In the genomic region with DNA sequence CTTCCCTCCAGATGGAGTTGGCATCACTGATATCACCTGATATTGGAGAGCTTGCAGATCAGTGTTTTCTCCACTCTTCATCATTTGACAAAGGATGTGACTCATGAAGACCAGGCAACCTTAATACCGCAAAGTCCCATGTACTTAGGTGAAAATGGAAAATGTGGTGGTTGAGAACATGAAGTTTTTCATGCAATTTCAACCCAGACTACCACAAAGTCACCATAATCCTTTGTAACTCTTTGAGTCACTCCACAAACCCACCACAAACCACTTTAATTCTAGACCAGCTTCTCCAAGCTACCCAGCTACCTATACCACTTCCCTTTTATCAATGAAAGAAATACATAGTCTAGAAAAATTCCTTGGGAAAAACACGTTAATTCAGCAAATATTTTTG, we compare ENCODE assay signal across 11 cellular contexts. TPM values are rescaled to one million over a fixed set of nuclear protein-coding genes. Genes with fewer than 3 reads are reported as not detected.
DNase-seq lines count a peak whose midpoint lies in the region; ATAC-seq lines count a peak whose summit lies in the region.
"Had no signal": no experiment of that assay in that cellular context is flagged by ENCODE, and none has a peak within 500 bp of the region (broad histone marks: within the 10 kb centered on the region; RNA-seq: fewer than 3 reads in every experiment).

No MANE protein-coding gene starts in this region.

- peaks cover 16 to 17% of the 10 kb centered on the region in 2 donors for H3K36me3 Mint-ChIP-seq in activated naive CD4-positive, alpha-beta T cell treated with anti-CD3 and anti-CD28 coated beads, Interleukin-2, amount 50 U/mL, for 72 hours
- peaks cover 4% of the 10 kb centered on the region for H3K36me3 Mint-ChIP-seq in activated naive CD8-positive, alpha-beta T cell treated with anti-CD3 and anti-CD28 coated beads, Interleukin-2, amount 50 U/mL, for 24 hours (ENCODE audit: low read depth)

- peak overlapping the region in 1 of 2 donors; percentile 71 for H3K27ac Mint-ChIP-seq in activated naive CD4-positive, alpha-beta T cell treated with anti-CD3 and anti-CD28 coated beads, Interleukin-2, amount 50 U/mL, for 72 hours
- peak overlapping the region; percentile 95 for H3K27ac Mint-ChIP-seq in activated naive CD8-positive, alpha-beta T cell treated with anti-CD3 and anti-CD28 coated beads, Interleukin-2, amount 50 U/mL, for 24 hours

- H3K4me1 Mint-ChIP-seq in activated naive CD8-positive, alpha-beta T cell treated with anti-CD3 and anti-CD28 coated beads, Interleukin-2, amount 50 U/mL, for 24 hours = peaks cover 15% of the 10 kb centered on the region

- H3K9me3 Mint-ChIP-seq in activated naive CD4-positive, alpha-beta T cell treated with anti-CD3 and anti-CD28 coated beads, Interleukin-2, amount 50 U/mL, for 72 hours = peaks cover 0 to 18% of the 10 kb centered on the region in 2 donors
- no peaks in the 10 kb centered on the region for H3K9me3 Mint-ChIP-seq in activated naive CD8-positive, alpha-beta T cell treated with anti-CD3 and anti-CD28 coated beads, Interleukin-2, amount 50 U/mL, for 24 hours

- peak; percentile 93 to 97 for ATAC-seq in activated naive CD4-positive, alpha-beta T cell treated with anti-CD3 and anti-CD28 coated beads, Interleukin-2, amount 50 U/mL, for 72 hours
- peak; percentile 86 for ATAC-seq in activated naive CD8-positive, alpha-beta T cell treated with anti-CD3 and anti-CD28 coated beads, Interleukin-2, amount 50 U/mL, for 24 hours
- peak; percentile 88 for ATAC-seq in stimulated activated naive CD8-positive, alpha-beta T cell treated with anti-CD3 and anti-CD28 coated beads, Interleukin-15, Interleukin-2, amounts not matched to agents 100 U/mL and 50 U/mL, for 24 hours
- ATAC-seq in HG03565 (IDR thresholded peaks at IDR 0.05; ENCODE audit: unreplicated experiment) (no peak), HG02588 (IDR thresholded peaks at IDR 0.05; ENCODE audit: unreplicated experiment) (no peak)

- peak in 1 of 2 donors; percentile 40 for DNase-seq in activated naive CD4-positive, alpha-beta T cell treated with anti-CD3 and anti-CD28 coated beads, Interleukin-2, amount 50 U/mL, for 72 hours (ENCODE audit: low spot score in 2 of 2)
- DNase-seq in activated naive CD4-positive, alpha-beta T cell (lab: John Stamatoyannopoulos, UW) = no peak
- DNase-seq in NOMO-1 treated with dmso at 0.1 percent for 144 hours (lab: John Stamatoyannopoulos, UW; ENCODE audit: unreplicated experiment) (peak; percentile 3), NCI-H1092 (lab: John Stamatoyannopoulos, UW) (no peak)
- DNase-seq in activated naive CD8-positive, alpha-beta T cell treated with anti-CD3 and anti-CD28 coated beads, Interleukin-2, amount 50 U/mL, for 24 hours = peak; percentile 12
- peak; percentile 10 for DNase-seq in stimulated activated naive CD8-positive, alpha-beta T cell treated with anti-CD3 and anti-CD28 coated beads, Interleukin-15, Interleukin-2, amounts not matched to agents 100 U/mL and 50 U/mL, for 24 hours
- DNase-seq: activated CD4-positive, CD25-positive, alpha-beta regulatory T cell treated with anti-CD3 and anti-CD28 coated beads, Interleukin-2, amount 50 U/mL, for 72 hours; NCI-H1092 treated with DMSO at 0.1 percent for 48 hours; thyroid gland had no signal

- H3K27me3 Mint-ChIP-seq in activated naive CD8-positive, alpha-beta T cell treated with anti-CD3 and anti-CD28 coated beads, Interleukin-2, amount 50 U/mL, for 24 hours = peaks cover 76% of the 10 kb centered on the region

- H3K4me3 Mint-ChIP-seq in activated naive CD8-positive, alpha-beta T cell treated with anti-CD3 and anti-CD28 coated beads, Interleukin-2, amount 50 U/mL, for 24 hours = peak overlapping the region; percentile 65

RNA-seq across cellular contexts. Expression of a gene that starts 7.1 kb away (rescaled TPM):
- not detected for total RNA-seq in activated naive CD4-positive, alpha-beta T cell treated with anti-CD3 and anti-CD28 coated beads, Interleukin-2, amount 50 U/mL, for 72 hours

RNA-seq across cellular contexts. Expression of a gene that starts 39.5 kb away (rescaled TPM):
- 1 to 10 TPM; 3.9 to 9.4 TPM for total RNA-seq in activated naive CD4-positive, alpha-beta T cell treated with anti-CD3 and anti-CD28 coated beads, Interleukin-2, amount 50 U/mL, for 72 hours

RNA-seq across cellular contexts. Expression of a gene that starts 39.9 kb away (rescaled TPM):
- total RNA-seq in activated naive CD4-positive, alpha-beta T cell treated with anti-CD3 and anti-CD28 coated beads, Interleukin-2, amount 50 U/mL, for 72 hours = 1 to 10 TPM; 7.7 to 10.0 TPM

Comparison
In these comparisons a context has a peak if more than half of its experiments do, and no peak if none do; other contexts are left out.
1. ATAC-seq: peak in activated naive CD4-positive, alpha-beta T cell treated with anti-CD3 and anti-CD28 coated beads, Interleukin-2, amount 50 U/mL, for 72 hours (2 of 2), activated naive CD8-positive, alpha-beta T cell treated with anti-CD3 and anti-CD28 coated beads, Interleukin-2, amount 50 U/mL, for 24 hours (single experiment) and stimulated activated naive CD8-positive, alpha-beta T cell treated with anti-CD3 and anti-CD28 coated beads, Interleukin-15, Interleukin-2, amounts not matched to agents 100 U/mL and 50 U/mL, for 24 hours (single experiment); none in HG03565 (single experiment) and HG02588 (single experiment).
2. DNase-seq: peak in NOMO-1 treated with dmso at 0.1 percent for 144 hours (single experiment), activated naive CD8-positive, alpha-beta T cell treated with anti-CD3 and anti-CD28 coated beads, Interleukin-2, amount 50 U/mL, for 24 hours (single experiment) and stimulated activated naive CD8-positive, alpha-beta T cell treated with anti-CD3 and anti-CD28 coated beads, Interleukin-15, Interleukin-2, amounts not matched to agents 100 U/mL and 50 U/mL, for 24 hours (single experiment); none in activated naive CD4-positive, alpha-beta T cell (0 of 4) and NCI-H1092 (single experiment).